ENCODE assay signal across 25 cellular contexts in the genomic region with DNA sequence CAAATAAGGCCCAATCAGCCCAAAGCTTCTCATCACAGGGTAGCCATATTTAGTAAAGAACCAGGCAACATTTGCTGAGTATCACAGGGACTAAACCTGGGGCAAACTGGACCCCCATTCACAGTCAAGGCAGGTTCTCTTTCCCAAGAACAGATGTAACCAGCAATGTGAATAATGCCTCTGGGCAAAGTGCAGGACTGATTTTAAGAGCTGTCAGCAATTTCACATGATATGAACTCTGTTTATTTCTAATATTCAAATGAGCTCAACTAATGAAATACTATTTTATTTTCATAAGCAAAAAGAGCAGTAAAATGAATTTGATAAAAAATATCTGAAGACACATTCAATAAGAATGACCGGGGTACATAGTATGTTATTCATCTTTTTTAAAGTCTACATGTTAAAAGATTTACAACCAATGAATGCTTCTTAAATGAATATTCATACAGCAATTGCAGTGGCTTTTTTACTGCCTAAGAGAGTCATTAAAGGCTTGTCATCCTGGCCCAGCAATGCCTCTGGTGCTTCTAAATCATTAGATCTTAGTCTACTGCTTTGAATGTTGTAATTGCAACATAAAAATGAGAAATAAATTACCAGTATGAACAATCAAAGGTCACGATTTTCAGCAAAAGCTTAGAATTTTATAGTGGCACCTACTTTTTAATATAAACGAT.
"Had no signal": no experiment of that assay in that cellular context is flagged by ENCODE, and none has a peak within 500 bp of the region (broad histone marks: within the 10 kb centered on the region; RNA-seq: fewer than 3 reads in every experiment).

No MANE protein-coding gene starts in this region.

- H3K27me3 Mint-ChIP-seq: activated CD4-positive, alpha-beta memory T cell treated with anti-CD3 and anti-CD28 coated beads for 36 hours; activated naive CD8-positive, alpha-beta T cell treated with anti-CD3 and anti-CD28 coated beads, Interleukin-2, amount 10 ng/mL, durations not matched to agents 7 days and 5 days; effector memory CD8-positive, alpha-beta T cell; stimulated activated naive CD8-positive, alpha-beta T cell treated with anti-CD3 and anti-CD28 coated beads, Interleukin-15, amount 100 ng/mL, for 72 hours had no signal

- H3K27ac Mint-ChIP-seq: activated CD4-positive, alpha-beta memory T cell treated with anti-CD3 and anti-CD28 coated beads for 36 hours; activated naive CD4-positive, alpha-beta T cell treated with anti-CD3 and anti-CD28 coated beads for 36 hours; activated naive CD8-positive, alpha-beta T cell treated with anti-CD3 and anti-CD28 coated beads, Interleukin-2, amount 10 ng/mL, durations not matched to agents 7 days and 5 days; effector memory CD8-positive, alpha-beta T cell; nephron progenitor cell; stimulated activated effector memory CD8-positive, alpha-beta T cell treated with anti-CD3 and anti-CD28 coated beads, Interleukin-12 subunit alpha, Interleukin-12 subunit beta, amount 100 ng/mL, for 72 hours; stimulated activated naive CD8-positive, alpha-beta T cell treated with anti-CD3 and anti-CD28 coated beads, Interleukin-15, amount 100 ng/mL, for 72 hours had no signal

- H3K27me3 ChIP-seq: colonic mucosa, dorsolateral prefrontal cortex, esophagus muscularis mucosa, heart right ventricle, pancreas, tibial artery had no signal

- H3K4me1 Mint-ChIP-seq: activated naive CD8-positive, alpha-beta T cell treated with anti-CD3 and anti-CD28 coated beads, Interleukin-2, amount 10 ng/mL, durations not matched to agents 7 days and 5 days; stimulated activated effector memory CD8-positive, alpha-beta T cell treated with anti-CD3 and anti-CD28 coated beads, Interleukin-12 subunit alpha, Interleukin-12 subunit beta, amount 100 ng/mL, for 72 hours; stimulated activated naive CD8-positive, alpha-beta T cell treated with anti-CD3 and anti-CD28 coated beads, Interleukin-15, amount 100 ng/mL, for 72 hours had no signal

- FAIRE-seq: bronchial epithelial cell, pancreas had no signal

- H3K27ac ChIP-seq: colonic mucosa, dorsolateral prefrontal cortex, esophagus muscularis mucosa, heart right ventricle, pancreas, psoas muscle, skin epidermis, tibial artery had no signal

- H3K36me3 Mint-ChIP-seq: activated naive CD8-positive, alpha-beta T cell treated with anti-CD3 and anti-CD28 coated beads, Interleukin-2, amount 10 ng/mL, durations not matched to agents 7 days and 5 days had no signal

- DNase-seq: activated CD4-positive, alpha-beta memory T cell treated with anti-CD3 and anti-CD28 coated beads for 36 hours; activated CD4-positive, alpha-beta T cell treated with anti-CD3 and anti-CD28 coated beads for 48 hours; activated effector memory CD4-positive, alpha-beta T cell treated with Interleukin-2 at 50 U/mL for 16 hours; activated naive CD4-positive, alpha-beta T cell treated with anti-CD3 and anti-CD28 coated beads for 36 hours; activated naive CD8-positive, alpha-beta T cell treated with anti-CD3 and anti-CD28 coated beads, Interleukin-2, amount 10 ng/mL, durations not matched to agents 7 days and 5 days; activated T-cell treated with anti-CD3 and anti-CD28 coated beads, Interleukin-2, amount 50 U/mL, for 48 hours; amniotic stem cell; colonic mucosa; dorsolateral prefrontal cortex; effector memory CD8-positive, alpha-beta T cell; heart right ventricle; islet precursor cell; left cardiac atrium; mucosa of descending colon; nephron progenitor cell; pancreas; psoas muscle; right cardiac atrium; stimulated activated CD4-positive, alpha-beta T cell treated with anti-CD3 and anti-CD28 coated beads, Interleukin-2, amount 100 ng/mL, for 24 hours; stimulated activated naive CD8-positive, alpha-beta T cell treated with anti-CD3 and anti-CD28 coated beads, Interleukin-15, amount 100 ng/mL, for 72 hours; tibial artery had no signal

- ATAC-seq: effector memory CD8-positive, alpha-beta T cell; mucosa of descending colon; pancreas; psoas muscle; right cardiac atrium; stimulated activated effector memory CD8-positive, alpha-beta T cell treated with anti-CD3 and anti-CD28 coated beads, Interleukin-12 subunit alpha, Interleukin-12 subunit beta, amount 100 ng/mL, for 72 hours; stimulated activated naive CD8-positive, alpha-beta T cell treated with anti-CD3 and anti-CD28 coated beads, Interleukin-15, amount 100 ng/mL, for 72 hours had no signal

- H3K9me3 ChIP-seq: colonic mucosa, esophagus muscularis mucosa, heart right ventricle, mucosa of descending colon, pancreas, psoas muscle, tibial artery had no signal

- H3K36me3 ChIP-seq: colonic mucosa, esophagus muscularis mucosa, heart right ventricle, pancreas, tibial artery had no signal

- H3K4me3 Mint-ChIP-seq: activated CD4-positive, alpha-beta memory T cell treated with anti-CD3 and anti-CD28 coated beads for 36 hours; activated naive CD4-positive, alpha-beta T cell treated with anti-CD3 and anti-CD28 coated beads for 36 hours; activated naive CD8-positive, alpha-beta T cell treated with anti-CD3 and anti-CD28 coated beads, Interleukin-2, amount 10 ng/mL, durations not matched to agents 7 days and 5 days; effector memory CD8-positive, alpha-beta T cell; nephron progenitor cell; stimulated activated effector memory CD8-positive, alpha-beta T cell treated with anti-CD3 and anti-CD28 coated beads, Interleukin-12 subunit alpha, Interleukin-12 subunit beta, amount 100 ng/mL, for 72 hours; stimulated activated naive CD8-positive, alpha-beta T cell treated with anti-CD3 and anti-CD28 coated beads, Interleukin-15, amount 100 ng/mL, for 72 hours had no signal

- H3K4me1 ChIP-seq: colonic mucosa, pancreas, psoas muscle had no signal

- H3K4me3 ChIP-seq: colonic mucosa, dorsolateral prefrontal cortex, esophagus muscularis mucosa, heart right ventricle, mucosa of descending colon, pancreas, psoas muscle, skin epidermis, tibial artery had no signal

- H3K9me3 Mint-ChIP-seq: activated CD4-positive, alpha-beta memory T cell treated with anti-CD3 and anti-CD28 coated beads for 36 hours; activated naive CD4-positive, alpha-beta T cell treated with anti-CD3 and anti-CD28 coated beads for 36 hours; activated naive CD8-positive, alpha-beta T cell treated with anti-CD3 and anti-CD28 coated beads, Interleukin-2, amount 10 ng/mL, durations not matched to agents 7 days and 5 days; effector memory CD8-positive, alpha-beta T cell; nephron progenitor cell; stimulated activated effector memory CD8-positive, alpha-beta T cell treated with anti-CD3 and anti-CD28 coated beads, Interleukin-12 subunit alpha, Interleukin-12 subunit beta, amount 100 ng/mL, for 72 hours; stimulated activated naive CD8-positive, alpha-beta T cell treated with anti-CD3 and anti-CD28 coated beads, Interleukin-15, amount 100 ng/mL, for 72 hours had no signal
